ENCODE assay signal across 34 cellular contexts in the genomic region with DNA sequence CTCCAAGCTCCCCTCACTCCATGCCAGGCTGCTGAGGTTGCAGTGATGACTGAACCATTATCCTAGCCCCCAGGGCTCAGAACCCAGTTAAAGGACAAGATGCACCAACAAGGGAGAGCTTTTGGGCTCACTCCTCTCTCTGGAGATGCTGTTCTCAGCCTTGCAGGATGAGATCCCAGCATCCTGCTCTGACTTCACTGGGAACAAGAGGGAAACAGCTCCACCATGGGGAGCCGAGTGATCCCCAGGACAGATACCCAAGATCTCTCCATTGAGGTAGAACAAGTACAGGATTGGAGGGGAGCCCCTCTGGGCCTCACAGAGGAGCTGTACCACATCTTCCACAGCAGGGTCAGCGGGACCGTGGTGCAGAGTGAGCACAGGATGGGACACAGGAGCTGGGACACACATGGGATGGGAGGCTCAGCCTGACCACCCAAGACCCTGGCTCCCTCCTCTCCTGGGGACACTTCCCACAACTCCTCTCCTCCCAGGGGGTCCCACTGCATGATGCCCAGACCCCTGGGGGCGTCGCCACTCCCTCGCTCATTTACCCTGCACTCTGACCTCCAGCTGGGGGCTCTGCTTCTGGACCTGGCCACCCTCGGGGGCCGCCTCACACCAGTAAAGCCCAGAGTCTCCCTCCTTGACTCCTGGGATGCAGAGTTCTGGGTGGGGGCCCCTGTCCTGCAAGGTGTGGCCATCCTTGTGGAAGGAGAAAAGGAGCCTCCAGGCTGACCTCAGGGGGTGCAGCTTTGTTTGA. TPM values are rescaled to one million over a fixed set of nuclear protein-coding genes. Genes with fewer than 3 reads are reported as not detected.
"Had no signal": no experiment of that assay in that cellular context is flagged by ENCODE, and none has a peak within 500 bp of the region (broad histone marks: within the 10 kb centered on the region; RNA-seq: fewer than 3 reads in every experiment).

No MANE protein-coding gene starts in this region.

- H3K4me3 ChIP-seq: esophagus muscularis mucosa, gastroesophageal sphincter, heart left ventricle, lower lobe of right lung, prostate gland, sigmoid colon, testis, tibial artery, upper lobe of left lung, uterus had no signal

- H3K9me3 ChIP-seq: esophagus muscularis mucosa, gastroesophageal sphincter, heart left ventricle, lower lobe of right lung, prostate gland, sigmoid colon, testis, tibial artery, upper lobe of left lung, uterus had no signal

- H3K27me3 ChIP-seq: foreskin keratinocyte, sigmoid colon, testis, upper lobe of left lung, uterus had no signal

- H2AFZ ChIP-seq: parathyroid adenoma had no signal

- DNase-seq: dermis blood vessel endothelial cell; effector memory CD4-positive, alpha-beta T cell; foreskin keratinocyte; heart left ventricle; hippocampal formation; kidney glomerular epithelial cell; left ventricle myocardium superior; lower lobe of right lung; naive thymus-derived CD8-positive, alpha-beta T cell; right cardiac atrium; sigmoid colon; stimulated activated CD4-positive, alpha-beta T cell treated with anti-CD3 and anti-CD28 coated beads, Interleukin-2, amount 100 ng/mL, for 24 hours; stimulated activated CD4-positive, alpha-beta T cell treated with anti-CD3 and anti-CD28 coated beads, Interleukin-4, amount 100 ng/mL, for 24 hours; stimulated activated naive CD8-positive, alpha-beta T cell treated with anti-CD3 and anti-CD28 coated beads, Interleukin-15, Interleukin-2, amounts not matched to agents 100 U/mL and 50 U/mL, for 24 hours; substantia nigra; testis; tibial artery; uterus had no signal

- H3K9me3 Mint-ChIP-seq: naive thymus-derived CD8-positive, alpha-beta T cell; neural crest cell; stimulated activated effector memory CD8-positive, alpha-beta T cell treated with anti-CD3 and anti-CD28 coated beads, Interleukin-12 subunit alpha, Interleukin-12 subunit beta, amount 100 ng/mL, for 72 hours had no signal

- H3K9ac ChIP-seq: parathyroid adenoma had no signal

- H3K4me1 ChIP-seq: esophagus muscularis mucosa, foreskin keratinocyte, gastroesophageal sphincter, lower lobe of right lung, parathyroid adenoma, prostate gland, sigmoid colon, tibial artery, upper lobe of left lung, uterus had no signal

- H3K36me3 ChIP-seq: esophagus muscularis mucosa, gastroesophageal sphincter, heart left ventricle, lower lobe of right lung, prostate gland, sigmoid colon, tibial artery, upper lobe of left lung, uterus had no signal

- ATAC-seq: foreskin keratinocyte; gastroesophageal sphincter; heart left ventricle; left colon; left ventricle myocardium superior; naive thymus-derived CD8-positive, alpha-beta T cell; stimulated activated effector memory CD8-positive, alpha-beta T cell treated with anti-CD3 and anti-CD28 coated beads, Interleukin-12 subunit alpha, Interleukin-12 subunit beta, amount 100 ng/mL, for 72 hours; stimulated activated naive CD8-positive, alpha-beta T cell treated with anti-CD3 and anti-CD28 coated beads, Interleukin-15, Interleukin-2, amounts not matched to agents 100 U/mL and 50 U/mL, for 24 hours had no signal

- H3K27ac Mint-ChIP-seq: naive thymus-derived CD8-positive, alpha-beta T cell; stimulated activated effector memory CD8-positive, alpha-beta T cell treated with anti-CD3 and anti-CD28 coated beads, Interleukin-12 subunit alpha, Interleukin-12 subunit beta, amount 100 ng/mL, for 72 hours had no signal

- H3K4me3 Mint-ChIP-seq: naive thymus-derived CD8-positive, alpha-beta T cell; neural crest cell; stimulated activated effector memory CD8-positive, alpha-beta T cell treated with anti-CD3 and anti-CD28 coated beads, Interleukin-12 subunit alpha, Interleukin-12 subunit beta, amount 100 ng/mL, for 72 hours had no signal

- H3K27ac ChIP-seq: esophagus muscularis mucosa, foreskin keratinocyte, gastroesophageal sphincter, heart left ventricle, lower lobe of right lung, parathyroid adenoma, prostate gland, sigmoid colon, testis, tibial artery, upper lobe of left lung, uterus had no signal

- H3K4me1 Mint-ChIP-seq: naive thymus-derived CD8-positive, alpha-beta T cell; stimulated activated effector memory CD8-positive, alpha-beta T cell treated with anti-CD3 and anti-CD28 coated beads, Interleukin-12 subunit alpha, Interleukin-12 subunit beta, amount 100 ng/mL, for 72 hours had no signal

- H3K36me3 Mint-ChIP-seq: naive thymus-derived CD8-positive, alpha-beta T cell; stimulated activated effector memory CD8-positive, alpha-beta T cell treated with anti-CD3 and anti-CD28 coated beads, Interleukin-12 subunit alpha, Interleukin-12 subunit beta, amount 100 ng/mL, for 72 hours had no signal

RNA-seq across cellular contexts. Expression of gene SLAMF9, which starts 18.6 kb away (rescaled TPM):
- total RNA-seq: cerebellum; dermis blood vessel endothelial cell; endothelial cell of umbilical vein; epithelial cell of proximal tubule; esophagus muscularis mucosa; fibroblast of lung; gastroesophageal sphincter; left colon; left ventricle myocardium superior; lower lobe of right lung; mesenteric fat pad; myocyte; naive thymus-derived CD8-positive, alpha-beta T cell; neural crest cell; osteoblast; prostate gland; right cardiac atrium; sigmoid colon; skeletal muscle tissue; uterus had no signal
- polyA plus RNA-seq: endothelial cell of umbilical vein; fibroblast of lung; naive thymus-derived CD8-positive, alpha-beta T cell; right cardiac atrium had no signal

RNA-seq across cellular contexts. Expression of gene IGSF9, which starts 27.2 kb away (rescaled TPM):
- total RNA-seq: dermis blood vessel endothelial cell had no signal
- polyA plus RNA-seq: fibroblast of lung; naive thymus-derived CD8-positive, alpha-beta T cell had no signal
